In the genomic region with DNA sequence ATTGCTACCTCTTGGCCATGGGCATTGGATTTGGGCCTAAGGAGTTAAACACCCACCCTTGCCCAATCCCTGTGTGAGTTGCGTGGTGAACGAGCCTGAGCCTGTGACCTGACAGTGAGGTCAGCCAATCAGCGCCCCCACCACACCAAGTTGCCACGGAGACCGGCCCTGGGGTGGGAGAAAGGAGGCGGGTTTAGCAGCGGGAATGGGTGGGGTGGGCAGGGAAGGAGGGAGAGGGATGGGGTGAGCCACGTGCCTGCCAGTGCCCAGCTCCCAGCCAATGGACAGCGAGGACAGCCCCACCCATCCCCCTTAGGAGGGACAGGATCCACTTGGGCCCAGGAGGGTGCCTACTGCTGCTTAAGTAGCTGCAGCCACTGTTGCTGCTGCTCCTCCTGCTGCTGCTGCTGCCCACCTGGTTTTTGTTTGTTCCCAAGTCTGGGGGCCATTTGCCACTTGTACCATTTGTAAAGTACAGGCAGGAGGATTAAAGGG, we compare ENCODE assay signal across 8 cellular contexts. TPM values are rescaled to one million over a fixed set of nuclear protein-coding genes. Genes with fewer than 3 reads are reported as not detected.
A peak's percentile ranks its signal among the peaks of the same experiment; 100 is the strongest.
DNase-seq lines count a peak whose midpoint lies in the region; ATAC-seq and TF ChIP-seq lines count a peak whose summit lies in the region.

No MANE protein-coding gene starts in this region.

- no peaks in the 10 kb centered on the region for H3K27me3 Mint-ChIP-seq in activated T-cell treated with anti-CD3 and anti-CD28 coated beads, Interleukin-2, amount 50 U/mL, for 72 hours (ENCODE audit: low read depth)

- H3K4me3 ChIP-seq in NB4 (ENCODE audit: low read depth, low read length) (peak overlapping the region; percentile 16), psoas muscle (no peak overlapping the region)

- peaks cover 49% of the 10 kb centered on the region for H3K4me1 ChIP-seq in psoas muscle

- peak overlapping the region; percentile 64 to 70 for H3K4me3 Mint-ChIP-seq in activated T-cell treated with anti-CD3 and anti-CD28 coated beads, Interleukin-2, amount 50 U/mL, for 72 hours

- TF ChIP-seq CTCF in NB4 (IDR thresholded peaks at IDR 0.05; ENCODE audit: low read depth, low read length), result no peak
- TF ChIP-seq CTCF in psoas muscle (IDR thresholded peaks at IDR 0.05), result no peak

- H3K36me3 ChIP-seq in psoas muscle (ENCODE audit: insufficient read depth in 1 of 2, low read depth in 1 of 2), result peaks cover 0 to 31% of the 10 kb centered on the region in 2 donors

- no peaks in the 10 kb centered on the region for H3K9me3 ChIP-seq in psoas muscle

- H3K27ac Mint-ChIP-seq in activated T-cell treated with anti-CD3 and anti-CD28 coated beads, Interleukin-2, amount 50 U/mL, for 72 hours, result no peak overlapping the region

- DNase-seq in CD1c-positive myeloid dendritic cell (ENCODE audit: extremely low spot score), result peak; percentile 71
- peak; percentile 85 for DNase-seq in NB4 (ENCODE audit: low read depth)
- DNase-seq in activated T-cell treated with anti-CD3 and anti-CD28 coated beads, Interleukin-2, amount 50 U/mL, for 72 hours, result no peak
- DNase-seq in head of caudate nucleus, result peak; percentile 66 to 95 (median 85)
- peak; percentile 80 to 89 for DNase-seq in psoas muscle

- peaks cover 80% of the 10 kb centered on the region for H3K4me1 Mint-ChIP-seq in activated T-cell treated with anti-CD3 and anti-CD28 coated beads, Interleukin-2, amount 50 U/mL, for 72 hours (ENCODE audit: low read depth)

- H3K9me3 Mint-ChIP-seq in activated T-cell treated with anti-CD3 and anti-CD28 coated beads, Interleukin-2, amount 50 U/mL, for 72 hours, result no peaks in the 10 kb centered on the region

- no peak for TF ChIP-seq POLR2A in NB4 (IDR thresholded peaks at IDR 0.05; ENCODE audit: extremely low read depth, insufficient read length)

- ATAC-seq in activated T-cell treated with anti-CD3 and anti-CD28 coated beads, Interleukin-2, amount 50 U/mL, for 72 hours (replicated peaks in 1 of 2), result peak in 1 of 2 donors; percentile 13
- ATAC-seq in psoas muscle (peak in 3 of 4 donors; percentile 29 to 63 (median 46)), HG03354 (IDR thresholded peaks at IDR 0.05; ENCODE audit: poor library complexity, severe bottlenecking, unreplicated experiment) (no peak), HG02973 (IDR thresholded peaks at IDR 0.05; ENCODE audit: unreplicated experiment) (no peak), GM19035 (IDR thresholded peaks at IDR 0.05; ENCODE audit: unreplicated experiment) (no peak)

- intact Hi-C loops in head of caudate nucleus (cut with DNase I), result no loop called here
- intact Hi-C loops in psoas muscle (cut with DNase I), result loop anchor here (1.0 to 5.0 kb wide), 2 partner anchors 35 to 40 kb away; partner anchors contain the start of genes CKS1B (in 1 of the 2) and SHC1 (in 1 of the 2)

- no peaks in the 10 kb centered on the region for H3K27me3 ChIP-seq in psoas muscle (ENCODE audit: insufficient read depth in 3 of 3, low read length in 2 of 3)

- peaks cover 8 to 18% of the 10 kb centered on the region in 2 donors for H3K36me3 Mint-ChIP-seq in activated T-cell treated with anti-CD3 and anti-CD28 coated beads, Interleukin-2, amount 50 U/mL, for 72 hours (ENCODE audit: insufficient read depth in 2 of 2)

- 4 to 28% (median 15%) methylated on average over 4 to 9 of the region's 9 CpGs for WGBS in psoas muscle, 3 donors

- peak overlapping the region; percentile 50 for H3K27ac ChIP-seq in psoas muscle

RNA-seq across cellular contexts. Expression of gene ZBTB7B, which starts 9.5 kb away (rescaled TPM):
- total RNA-seq in activated T-cell treated with anti-CD3 and anti-CD28 coated beads, Interleukin-2, amount 50 U/mL, for 72 hours, result 100 to 1,000 TPM; 129 to 141 TPM
- total RNA-seq in psoas muscle, result 10 to 100 TPM; 34.6 to 97.9 (median 70.9) TPM
- 10 to 100 TPM; 20.2 to 55.5 (median 48.7) TPM for polyA plus RNA-seq in psoas muscle

RNA-seq across cellular contexts. Expression of gene LENEP, which starts 18.7 kb away (rescaled TPM):
- total RNA-seq in activated T-cell treated with anti-CD3 and anti-CD28 coated beads, Interleukin-2, amount 50 U/mL, for 72 hours, result 1 to 10 TPM in 1 of 2 donors, under 1 TPM in 1; 0.65 to 2.3 TPM
- total RNA-seq in psoas muscle, result not detected
- not detected for polyA plus RNA-seq in psoas muscle

RNA-seq across cellular contexts. Expression of gene DCST2, which starts 21.5 kb away (rescaled TPM):
- 1 to 10 TPM; 1.1 to 1.4 TPM for total RNA-seq in activated T-cell treated with anti-CD3 and anti-CD28 coated beads, Interleukin-2, amount 50 U/mL, for 72 hours
- total RNA-seq in psoas muscle, result under 1 TPM in 2 of 4 donors, not detected in 2; 0.19 to 0.56 TPM
- under 1 TPM; 0.04 to 0.38 (median 0.07) TPM for polyA plus RNA-seq in psoas muscle

RNA-seq across cellular contexts. Expression of gene DCST1, which starts 21.5 kb away (rescaled TPM):
- under 1 TPM in 1 of 2 donors, not detected in 1; 0.10 TPM for total RNA-seq in activated T-cell treated with anti-CD3 and anti-CD28 coated beads, Interleukin-2, amount 50 U/mL, for 72 hours
- total RNA-seq in psoas muscle, result under 1 TPM in 2 of 4 donors, not detected in 2; 0.12 to 0.34 TPM
- polyA plus RNA-seq in psoas muscle, result not detected

RNA-seq across cellular contexts. Expression of gene FLAD1, which starts 29.0 kb away (rescaled TPM):
- total RNA-seq in activated T-cell treated with anti-CD3 and anti-CD28 coated beads, Interleukin-2, amount 50 U/mL, for 72 hours, result 10 to 100 TPM; 45.5 to 55.1 TPM
- 10 to 100 TPM; 24.5 to 39.4 (median 30.4) TPM for total RNA-seq in psoas muscle
- 10 to 100 TPM; 32.4 to 52.7 (median 51.6) TPM for polyA plus RNA-seq in psoas muscle

Comparison
In these comparisons a context has a peak if more than half of its experiments do, and no peak if none do; other contexts are left out.
1. DNase-seq: peak in CD1c-positive myeloid dendritic cell (single experiment), NB4 (single experiment), head of caudate nucleus (42 of 42) and psoas muscle (2 of 2); none in activated T-cell treated with anti-CD3 and anti-CD28 coated beads, Interleukin-2, amount 50 U/mL, for 72 hours (0 of 2).
2. ATAC-seq: peak in psoas muscle (3 of 4); none in HG03354 (single experiment), HG02973 (single experiment) and GM19035 (single experiment).